Comparison of ENCODE assay signal across 1 cellular context in genomic region chr17:66713533-66714042, GRCh38.
TF ChIP-seq lines count a peak whose summit lies in the region.

No MANE protein-coding gene starts in this region.

TF ChIP-seq in GM12878, 131 proteins besides CTCF, POLR2A, EP300 and RAD21 (continued from another document):
- TF ChIP-seq, protein P1, sequence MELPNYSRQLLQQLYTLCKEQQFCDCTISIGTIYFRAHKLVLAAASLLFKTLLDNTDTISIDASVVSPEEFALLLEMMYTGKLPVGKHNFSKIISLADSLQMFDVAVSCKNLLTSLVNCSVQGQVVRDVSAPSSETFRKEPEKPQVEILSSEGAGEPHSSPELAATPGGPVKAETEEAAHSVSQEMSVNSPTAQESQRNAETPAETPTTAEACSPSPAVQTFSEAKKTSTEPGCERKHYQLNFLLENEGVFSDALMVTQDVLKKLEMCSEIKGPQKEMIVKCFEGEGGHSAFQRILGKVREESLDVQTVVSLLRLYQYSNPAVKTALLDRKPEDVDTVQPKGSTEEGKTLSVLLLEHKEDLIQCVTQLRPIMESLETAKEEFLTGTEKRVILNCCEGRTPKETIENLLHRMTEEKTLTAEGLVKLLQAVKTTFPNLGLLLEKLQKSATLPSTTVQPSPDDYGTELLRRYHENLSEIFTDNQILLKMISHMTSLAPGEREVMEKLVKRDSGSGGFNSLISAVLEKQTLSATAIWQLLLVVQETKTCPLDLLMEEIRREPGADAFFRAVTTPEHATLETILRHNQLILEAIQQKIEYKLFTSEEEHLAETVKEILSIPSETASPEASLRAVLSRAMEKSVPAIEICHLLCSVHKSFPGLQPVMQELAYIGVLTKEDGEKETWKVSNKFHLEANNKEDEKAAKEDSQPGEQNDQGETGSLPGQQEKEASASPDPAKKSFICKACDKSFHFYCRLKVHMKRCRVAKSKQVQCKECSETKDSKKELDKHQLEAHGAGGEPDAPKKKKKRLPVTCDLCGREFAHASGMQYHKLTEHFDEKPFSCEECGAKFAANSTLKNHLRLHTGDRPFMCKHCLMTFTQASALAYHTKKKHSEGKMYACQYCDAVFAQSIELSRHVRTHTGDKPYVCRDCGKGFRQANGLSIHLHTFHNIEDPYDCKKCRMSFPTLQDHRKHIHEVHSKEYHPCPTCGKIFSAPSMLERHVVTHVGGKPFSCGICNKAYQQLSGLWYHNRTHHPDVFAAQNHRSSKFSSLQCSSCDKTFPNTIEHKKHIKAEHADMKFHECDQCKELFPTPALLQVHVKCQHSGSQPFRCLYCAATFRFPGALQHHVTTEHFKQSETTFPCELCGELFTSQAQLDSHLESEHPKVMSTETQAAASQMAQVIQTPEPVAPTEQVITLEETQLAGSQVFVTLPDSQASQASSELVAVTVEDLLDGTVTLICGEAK (IDR thresholded peaks at IDR 0.05; ENCODE audit: borderline replicate concordance) = no peak
TF ChIP-seq in GM12878: peak in this region for 58.
